ENCODE assay signal across 20 cellular contexts in genomic region chr1:116674761-116675160, GRCh38. TPM values are rescaled to one million over a fixed set of nuclear protein-coding genes. Genes with fewer than 3 reads are reported as not detected.
DNase-seq lines count a peak whose midpoint lies in the region; FAIRE-seq and TF ChIP-seq lines count a peak whose summit lies in the region.
"Had no signal": no experiment of that assay in that cellular context is flagged by ENCODE, and none has a peak within 500 bp of the region (broad histone marks: within the 10 kb centered on the region; RNA-seq: fewer than 3 reads in every experiment).

No MANE protein-coding gene starts in this region.

- no peaks in the 10 kb centered on the region for H3K36me3 ChIP-seq in bronchial epithelial cell (ENCODE audit: control insufficient read depth, insufficient read depth, low read length)
- H3K36me3 ChIP-seq: BE2C, MG63 had no signal

- FAIRE-seq in bronchial epithelial cell (lab: Jason Lieb, UNC): no peak

- H3K27me3 ChIP-seq in bronchial epithelial cell (ENCODE audit: control insufficient read depth, insufficient read depth, low read length): no peaks in the 10 kb centered on the region
- H3K27me3 ChIP-seq: BE2C, MG63 had no signal

- H3K4me3 ChIP-seq in LNCaP clone FGC (ENCODE audit: low read depth, low read length) (no peak overlapping the region), bronchial epithelial cell (ENCODE audit: low read depth, low read length) (no peak overlapping the region), fibroblast of villous mesenchyme (ENCODE audit: low read depth, low read length) (no peak overlapping the region)
- H3K4me3 ChIP-seq: MG63, SK-N-MC had no signal

- no peak for TF ChIP-seq CTCF in LNCaP clone FGC (IDR thresholded peaks at IDR 0.05; ENCODE audit: control insufficient read depth, extremely low read depth, insufficient read depth)
- no peak for TF ChIP-seq CTCF in bronchial epithelial cell (IDR thresholded peaks at IDR 0.05; ENCODE audit: insufficient read depth, low read length, severe bottlenecking)
- TF ChIP-seq CTCF in fibroblast of villous mesenchyme (IDR thresholded peaks at IDR 0.05; ENCODE audit: insufficient read depth, low read depth, low read length): no peak

- peak; percentile 22 for DNase-seq in AG08395 (ENCODE audit: low spot score)
- DNase-seq in LNCaP clone FGC (ENCODE audit: low read depth): peak; percentile 87
- DNase-seq in bronchial epithelial cell (ENCODE audit: low read depth): peak; percentile 89
- peak; percentile 47 for DNase-seq in fibroblast of villous mesenchyme (ENCODE audit: low read depth)
- DNase-seq in NCI-H128 (lab: John Stamatoyannopoulos, UW; ENCODE audit: unreplicated experiment): no peak
- DNase-seq in HT-29 (ENCODE audit: low spot score): no peak
- no peak for DNase-seq in NCI-H187 treated with DMSO at 0.1 percent for 48 hours (lab: John Stamatoyannopoulos, UW)
- no peak for DNase-seq in activated CD8-positive, alpha-beta memory T cell treated with anti-CD3 and anti-CD28 coated beads for 24 hours
- DNase-seq: BE2C, EL, GF-D8, Kasumi-1, MG63, NCI-H1417 treated with DMSO at 0.1 percent for 48 hours, NCI-H187, NCI-H226, NCI-H774, Right ventricle myocardium superior had no signal

RNA-seq across cellular contexts. Expression of gene IGSF3, which starts 7.2 kb away (rescaled TPM):
- total RNA-seq in bronchial epithelial cell: 37.1 and 66.3 TPM in 2 replicates
- total RNA-seq in fibroblast of villous mesenchyme: 3.5 and 13.8 TPM in 2 replicates
- 27.2 and 31.0 TPM in 2 replicates for total RNA-seq in HT-29 (2014; rRNA removed; shearing (Covaris generic))
- total RNA-seq: OCI-LY7 had no signal

Comparison
In these comparisons a context has a peak if more than half of its experiments do, and no peak if none do; other contexts are left out.
1. DNase-seq: peak in AG08395 (single experiment), LNCaP clone FGC (single experiment), bronchial epithelial cell (single experiment) and fibroblast of villous mesenchyme (single experiment); none in NCI-H128 (single experiment), HT-29 (single experiment), NCI-H187 treated with DMSO at 0.1 percent for 48 hours (single experiment) and activated CD8-positive, alpha-beta memory T cell treated with anti-CD3 and anti-CD28 coated beads for 24 hours (single experiment).